Comparison of ENCODE assay signal across 8 cellular contexts in the genomic region with DNA sequence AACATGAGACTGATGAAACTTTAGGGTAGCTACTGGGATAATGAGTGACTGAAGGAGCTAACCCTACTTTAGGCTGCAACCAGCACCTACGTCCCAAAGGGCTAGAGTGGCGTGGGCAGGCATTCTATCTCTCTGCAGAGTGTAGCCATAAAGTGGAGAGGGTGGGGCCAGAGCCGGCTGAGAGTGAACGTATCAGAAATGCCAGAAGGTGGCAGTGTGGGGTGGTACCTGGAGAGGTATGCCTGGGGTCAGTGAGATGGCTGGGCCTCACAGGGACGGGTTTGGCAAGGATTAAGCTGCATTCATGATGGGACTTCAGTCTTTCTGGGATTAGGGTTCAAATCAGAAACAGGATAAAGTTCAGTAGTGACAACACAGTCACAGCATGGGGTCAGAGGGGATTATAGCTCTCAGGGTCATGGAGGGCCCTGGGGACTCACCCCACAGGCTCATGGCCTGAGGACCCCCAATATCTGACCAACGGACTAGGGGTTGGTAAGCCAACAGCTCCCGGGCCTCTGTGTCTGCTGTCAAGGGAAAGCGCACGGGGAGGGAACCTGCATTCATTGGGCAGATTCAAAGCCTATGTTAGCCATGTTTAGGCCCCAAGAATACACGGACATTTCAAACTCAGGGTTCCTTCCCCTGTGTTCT.
DNase-seq lines count a peak whose midpoint lies in the region; ATAC-seq and TF ChIP-seq lines count a peak whose summit lies in the region.

No MANE protein-coding gene starts in this region.

- 32 to 46% (median 40%) methylated on average over 10 of the region's 10 CpGs for WGBS in spleen, 5 donors
- 38 to 41% methylated on average over 10 of the region's 10 CpGs for WGBS in sigmoid colon, 2 donors

- ATAC-seq in DND-41 (ENCODE audit: insufficient read depth, low read depth): peak; percentile 99
- peak; percentile 67 for ATAC-seq in GM21576 (IDR thresholded peaks at IDR 0.05; ENCODE audit: unreplicated experiment)

- no peaks in the 10 kb centered on the region for H3K36me3 ChIP-seq in DND-41 (ENCODE audit: insufficient read depth, low read length)
- no peaks in the 10 kb centered on the region for H3K36me3 ChIP-seq in SJCRH30
- no peaks in the 10 kb centered on the region for H3K36me3 ChIP-seq in cardiac muscle cell
- H3K36me3 ChIP-seq in spleen: no peaks in the 10 kb centered on the region
- no peaks in the 10 kb centered on the region for H3K36me3 ChIP-seq in sigmoid colon

- H3K79me2 ChIP-seq in DND-41 (ENCODE audit: insufficient read depth, low read length): no peaks in the 10 kb centered on the region

- H3K27ac ChIP-seq in DND-41 (ENCODE audit: low read length) (peak overlapping the region; percentile 45; the same call in 1 of the 2 replicates), SJCRH30 (no peak overlapping the region), cardiac muscle cell (no peak overlapping the region), spleen (no peak overlapping the region), sigmoid colon (no peak overlapping the region)

- H3K27me3 ChIP-seq in DND-41 (ENCODE audit: insufficient read depth, low read length, poor library complexity): no peaks in the 10 kb centered on the region
- H3K27me3 ChIP-seq in SJCRH30: no peaks in the 10 kb centered on the region
- H3K27me3 ChIP-seq in cardiac muscle cell: no peaks in the 10 kb centered on the region
- peaks cover 0 to 43% (median 7%) of the 10 kb centered on the region in 7 donors for H3K27me3 ChIP-seq in spleen (replicated peaks in 1 of 7)
- H3K27me3 ChIP-seq in sigmoid colon: no peaks in the 10 kb centered on the region

- H3K9me3 ChIP-seq in DND-41 (ENCODE audit: insufficient read depth, low read length, severe bottlenecking) (no peaks in the 10 kb centered on the region), SJCRH30 (replicated peaks) (no peaks in the 10 kb centered on the region), cardiac muscle cell (ENCODE audit: low read depth) (no peaks in the 10 kb centered on the region), spleen (no peaks in the 10 kb centered on the region), sigmoid colon (no peaks in the 10 kb centered on the region)

- DNase-seq in DND-41 (peak; percentile 77), Kasumi-1 (lab: John Stamatoyannopoulos, UW) (peak; percentile 37 to 69), SJCRH30 (peak; percentile 77 to 84), cardiac muscle cell (ENCODE audit: low read depth in 1 of 2, low spot score in 1 of 2) (peak; percentile 58 to 82), spleen (peak; percentile 78), sigmoid colon (no peak)
- DNase-seq in activated effector memory CD4-positive, alpha-beta T cell treated with Interleukin-2 at 50 U/mL for 16 hours: peak; percentile 55

- peaks cover 28% of the 10 kb centered on the region; the same call in 1 of the 2 replicates for H3K4me1 ChIP-seq in DND-41 (ENCODE audit: insufficient read depth, low read length)
- 0 out of 2 replicates have a peak, but pooled peaks cover 3% of the 10 kb centered on the region for H3K4me1 ChIP-seq in SJCRH30
- H3K4me1 ChIP-seq in cardiac muscle cell (ENCODE audit: low read depth): no peaks in the 10 kb centered on the region
- H3K4me1 ChIP-seq in spleen: no peaks in the 10 kb centered on the region
- no peaks in the 10 kb centered on the region for H3K4me1 ChIP-seq in sigmoid colon

- H3K9ac ChIP-seq in DND-41 (ENCODE audit: low read depth, low read length): no peak overlapping the region

- H3K4me2 ChIP-seq in DND-41 (ENCODE audit: insufficient read depth, low read length): no peak overlapping the region

- H2AFZ ChIP-seq in DND-41 (ENCODE audit: low read depth, low read length): peak overlapping the region; percentile 56

- TF ChIP-seq EP300 in sigmoid colon (IDR thresholded peaks at IDR 0.05): no peak

- no peak for TF ChIP-seq POLR2A in spleen (IDR thresholded peaks at IDR 0.05)
- TF ChIP-seq POLR2A in sigmoid colon (IDR thresholded peaks at IDR 0.05): no peak

- no peaks in the 10 kb centered on the region for H4K20me1 ChIP-seq in DND-41 (ENCODE audit: insufficient read depth, low read length)

- intact Hi-C loops in spleen (cut with DNase I; ENCODE audit: low total_unique reads) (loop anchor here (5.0 kb wide), 1 partner anchor 410 kb away; no protein-coding TSS in a partner anchor), sigmoid colon (cut with DNase I) (no loop called here)

- H3K4me3 ChIP-seq in DND-41 (ENCODE audit: low read depth in 1 of 2, low read length in 2 of 2) (no peak overlapping the region), SJCRH30 (no peak overlapping the region), cardiac muscle cell (no peak overlapping the region), spleen (no peak overlapping the region), sigmoid colon (no peak overlapping the region)

- TF ChIP-seq CTCF in DND-41 (IDR thresholded peaks at IDR 0.05; ENCODE audit: borderline replicate concordance, extremely low read depth, low read length, poor library complexity, severe bottlenecking) (peak; percentile 83), cardiac muscle cell (IDR thresholded peaks at IDR 0.05; ENCODE audit: low read depth, low read length) (peak; percentile 62), spleen (IDR thresholded peaks at IDR 0.05 in 8 of 11, conservative IDR thresholded peaks at IDR 0.05 in 3 of 11) (peak in 8 of 11 experiments; percentile 21 to 72 (median 48)), sigmoid colon (IDR thresholded peaks at IDR 0.05) (peak in 1 of 4 experiments; percentile 10)
